Comparison of ENCODE assay signal across 1 cellular context in genomic region chr17:8062807-8063483, GRCh38.
TF ChIP-seq lines count a peak whose summit lies in the region.

No MANE protein-coding gene starts in this region.

TF ChIP-seq in K562, 482 proteins besides CTCF, POLR2A, EP300 and RAD21:
- peak; percentile 62; the same call in 1 of the 2 replicates for TF ChIP-seq JUND (IDR thresholded peaks at IDR 0.05; ENCODE audit: borderline replicate concordance, low read depth, low read length)
- no peak for TF ChIP-seq JUND (tag; IDR thresholded peaks at IDR 0.05; ENCODE audit: borderline replicate concordance, low read depth, low read length)
- TF ChIP-seq MEIS2 (IDR thresholded peaks at IDR 0.05; ENCODE audit: partially characterized antibody), result peak; percentile 58
- peak; percentile 8 for TF ChIP-seq BHLHE40 (IDR thresholded peaks at IDR 0.05; ENCODE audit: low read length)
- 0 out of 2 replicates have a peak, but pooled peaks have one; percentile 37 for TF ChIP-seq FOXJ2 (tag; IDR thresholded peaks at IDR 0.05)
- TF ChIP-seq PKNOX1 (IDR thresholded peaks at IDR 0.05), result peak; percentile 79
- 0 out of 2 replicates have a peak, but pooled peaks have one; percentile 17 for TF ChIP-seq NBN (IDR thresholded peaks at IDR 0.05; ENCODE audit: low read depth)
- TF ChIP-seq TCF7L2 (IDR thresholded peaks at IDR 0.05; ENCODE audit: low read depth, low read length), result peak; percentile 62; the same call in 1 of the 2 replicates
- TF ChIP-seq ERF (CRISPR knock-in tag; IDR thresholded peaks at IDR 0.05), result no peak
- peak in 1 of 2 experiments; percentile 87; a peak in 2 of 4 replicates for TF ChIP-seq FOXK2 (conservative IDR thresholded peaks at IDR 0.05 in 1 of 2, IDR thresholded peaks at IDR 0.05 in 1 of 2; ENCODE audit: low read depth in 2 of 2)
- TF ChIP-seq CHD2 (IDR thresholded peaks at IDR 0.05; ENCODE audit: low read depth, low read length), result no peak
- no peak for TF ChIP-seq FOXJ3 (CRISPR knock-in tag; IDR thresholded peaks at IDR 0.05)
- TF ChIP-seq PHB2 (IDR thresholded peaks at IDR 0.05; ENCODE audit: low read depth), result no peak
- peak; percentile 51; the same call in 1 of the 2 replicates for TF ChIP-seq ARID1B (IDR thresholded peaks at IDR 0.05)
- no peak for TF ChIP-seq ATF1 (CRISPR knock-in tag; IDR thresholded peaks at IDR 0.05)
- TF ChIP-seq ATF1 (tag; IDR thresholded peaks at IDR 0.05), result 0 out of 2 replicates have a peak, but pooled peaks have one; percentile 32
- peak; percentile 89 for TF ChIP-seq ATF7 (IDR thresholded peaks at IDR 0.05)
- no peak for TF ChIP-seq HNRNPL (IDR thresholded peaks at IDR 0.05; ENCODE audit: low read depth, low read length)
- TF ChIP-seq NONO (IDR thresholded peaks at IDR 0.05; ENCODE audit: low read depth in 2 of 2, low read length in 1 of 2), result 0 out of 4 replicates have a peak, but pooled peaks of 1 of the 2 experiments have one; percentile 35
- peak; percentile 78 for TF ChIP-seq HMBOX1 (IDR thresholded peaks at IDR 0.05)
- peak; percentile 80 for TF ChIP-seq DPF2 (IDR thresholded peaks at IDR 0.05)
- TF ChIP-seq SMARCE1 (IDR thresholded peaks at IDR 0.05), result peak; percentile 37; the same call in 1 of the 2 replicates
- peak; percentile 41 for TF ChIP-seq RBBP5 (IDR thresholded peaks at IDR 0.05; ENCODE audit: borderline replicate concordance, insufficient read depth, low read length, poor library complexity, severe bottlenecking)
- 0 out of 4 replicates have a peak, but pooled peaks of 1 of the 2 experiments have one; percentile 18 for TF ChIP-seq ZMIZ1 (IDR thresholded peaks at IDR 0.05; ENCODE audit: low read depth in 2 of 2, low read length in 2 of 2)
- TF ChIP-seq GATA2 (CRISPR knock-in tag; IDR thresholded peaks at IDR 0.05), result 0 out of 2 replicates have a peak, but pooled peaks have one; percentile 11
- 0 out of 2 replicates have a peak, but pooled peaks have one; percentile 15 for TF ChIP-seq PBX2 (CRISPR knock-in tag; IDR thresholded peaks at IDR 0.05; ENCODE audit: low read depth)
- peak; percentile 53; the same call in 1 of the 2 replicates for TF ChIP-seq PBX2 (tag; conservative IDR thresholded peaks at IDR 0.05; ENCODE audit: low read depth)
- no peak for TF ChIP-seq ZEB2 (IDR thresholded peaks at IDR 0.05)
- TF ChIP-seq CCNT2 (IDR thresholded peaks at IDR 0.05; ENCODE audit: borderline replicate concordance, extremely low read depth, insufficient read length, low read depth, low read length), result peak; percentile 16
- peak in 1 of 2 experiments; percentile 46; a peak in 1 of 4 replicates for TF ChIP-seq RCOR1 (IDR thresholded peaks at IDR 0.05; ENCODE audit: borderline replicate concordance in 1 of 2, low read depth in 2 of 2, low read length in 2 of 2)
- peak; percentile 66 for TF ChIP-seq SOX6 (IDR thresholded peaks at IDR 0.05)
- peak; percentile 98 for TF ChIP-seq PRDM10 (IDR thresholded peaks at IDR 0.05; ENCODE audit: partially characterized antibody)
- TF ChIP-seq ZNF282 (CRISPR knock-in tag; IDR thresholded peaks at IDR 0.05), result no peak
- TF ChIP-seq CTBP1 (IDR thresholded peaks at IDR 0.05; ENCODE audit: borderline replicate concordance), result peak; percentile 58; the same call in 1 of the 2 replicates
- TF ChIP-seq TBP (optimal IDR thresholded peaks at IDR 0.05; ENCODE audit: low read depth, low read length), result no peak
- TF ChIP-seq FOSL1 (tag; conservative IDR thresholded peaks at IDR 0.05), result peak; percentile 50; the same call in 1 of the 2 replicates
